Comparison of ENCODE assay signal across 25 cellular contexts in genomic region chr4:168483786-168484185, GRCh38. TPM values are rescaled to one million over a fixed set of nuclear protein-coding genes. Genes with fewer than 3 reads are reported as not detected.
DNase-seq lines count a peak whose midpoint lies in the region; ATAC-seq and TF ChIP-seq lines count a peak whose summit lies in the region.
"Had no signal": no experiment of that assay in that cellular context is flagged by ENCODE, and none has a peak within 500 bp of the region (broad histone marks: within the 10 kb centered on the region; RNA-seq: fewer than 3 reads in every experiment).

No MANE protein-coding gene starts in this region.

- no peaks in the 10 kb centered on the region for H3K9me3 ChIP-seq in DND-41 (ENCODE audit: insufficient read depth, low read length, severe bottlenecking)
- H3K9me3 ChIP-seq in MG63, result peaks cover under 1% of the 10 kb centered on the region; the same call in 1 of the 2 replicates
- no peaks in the 10 kb centered on the region for H3K9me3 ChIP-seq in naive thymus-derived CD4-positive, alpha-beta T cell (ENCODE audit: control insufficient read depth in 2 of 3, low read length in 3 of 3)
- no peaks in the 10 kb centered on the region for H3K9me3 ChIP-seq in gastroesophageal sphincter
- H3K9me3 ChIP-seq: colonic mucosa, gastrocnemius medialis, HAP-1, sigmoid colon, tibial artery had no signal

- intact Hi-C loops in naive thymus-derived CD4-positive, alpha-beta T cell (cut with micrococcal nuclease), result no loop called here

- H4K20me1 ChIP-seq in DND-41 (ENCODE audit: insufficient read depth, low read length), result no peaks in the 10 kb centered on the region
- H4K20me1 ChIP-seq: BLaER1 had no signal

- ATAC-seq in DND-41 (ENCODE audit: insufficient read depth, low read depth) (no peak), gastroesophageal sphincter (no peak), GM19455 (IDR thresholded peaks at IDR 0.05; ENCODE audit: unreplicated experiment) (no peak)
- no peak for ATAC-seq in naive thymus-derived CD4-positive, alpha-beta T cell
- ATAC-seq: gastrocnemius medialis, left cardiac atrium had no signal

- peak overlapping the region in 2 of 10 donors; percentile 6 to 94 for H3K4me3 Mint-ChIP-seq in naive thymus-derived CD4-positive, alpha-beta T cell
- H3K4me3 Mint-ChIP-seq: activated CD4-positive, alpha-beta T cell treated with anti-CD3 and anti-CD28 coated beads, Interleukin-2, amount 10 ng/mL, durations not matched to agents 24 days and 14 days; activated naive CD4-positive, alpha-beta T cell treated with anti-CD3 and anti-CD28 coated beads for 36 hours; nephron had no signal

- peaks cover 0 to 3% (median 0%) of the 10 kb centered on the region in 11 donors for H3K9me3 Mint-ChIP-seq in naive thymus-derived CD4-positive, alpha-beta T cell
- H3K9me3 Mint-ChIP-seq: activated naive CD4-positive, alpha-beta T cell treated with anti-CD3 and anti-CD28 coated beads for 36 hours had no signal

- H3K36me3 ChIP-seq in DND-41 (ENCODE audit: insufficient read depth, low read length), result no peaks in the 10 kb centered on the region
- H3K36me3 ChIP-seq in MG63, result peaks cover under 1% of the 10 kb centered on the region; the same call in 1 of the 2 replicates
- peaks cover 0 to 6% (median 0%) of the 10 kb centered on the region in 3 experiments for H3K36me3 ChIP-seq in naive thymus-derived CD4-positive, alpha-beta T cell (ENCODE audit: control insufficient read depth in 2 of 3, insufficient read depth in 3 of 3, low read length in 3 of 3)
- no peaks in the 10 kb centered on the region for H3K36me3 ChIP-seq in gastroesophageal sphincter
- H3K36me3 ChIP-seq: BLaER1, colonic mucosa, gastrocnemius medialis, HAP-1, sigmoid colon, tibial artery had no signal

- no peaks in the 10 kb centered on the region for H3K27me3 ChIP-seq in DND-41 (ENCODE audit: insufficient read depth, low read length, poor library complexity)
- H3K27me3 ChIP-seq in MG63, result no peaks in the 10 kb centered on the region
- no peaks in the 10 kb centered on the region for H3K27me3 ChIP-seq in naive thymus-derived CD4-positive, alpha-beta T cell (ENCODE audit: control insufficient read depth in 2 of 2, insufficient read depth in 2 of 2, low read length in 2 of 2)
- H3K27me3 ChIP-seq in gastroesophageal sphincter, result no peaks in the 10 kb centered on the region
- H3K27me3 ChIP-seq: BLaER1, colonic mucosa, gastrocnemius medialis, sigmoid colon, tibial artery had no signal

- H3K27ac Mint-ChIP-seq in naive thymus-derived CD4-positive, alpha-beta T cell, result peak overlapping the region in 8 of 9 donors; percentile 28 to 100 (median 98)
- H3K27ac Mint-ChIP-seq: activated CD4-positive, alpha-beta T cell treated with anti-CD3 and anti-CD28 coated beads, Interleukin-2, amount 10 ng/mL, durations not matched to agents 24 days and 14 days had no signal

- H3K27ac ChIP-seq in DND-41 (ENCODE audit: low read length) (peak overlapping the region; percentile 90), caudate nucleus (ENCODE audit: low read depth, low read length) (no peak overlapping the region), gastroesophageal sphincter (no peak overlapping the region)
- no peak overlapping the region for H3K27ac ChIP-seq in naive thymus-derived CD4-positive, alpha-beta T cell (ENCODE audit: low read depth, low read length)
- H3K27ac ChIP-seq: BLaER1, colonic mucosa, HL-60, sigmoid colon, tibial artery had no signal

- H3K4me1 ChIP-seq in DND-41 (ENCODE audit: insufficient read depth, low read length) (peaks cover 44% of the 10 kb centered on the region), gastroesophageal sphincter (peaks cover 0 to 23% (median 4%) of the 10 kb centered on the region in 3 donors)
- peaks cover 14 to 32% of the 10 kb centered on the region in 2 donors for H3K4me1 ChIP-seq in naive thymus-derived CD4-positive, alpha-beta T cell (ENCODE audit: control insufficient read depth in 2 of 2, insufficient read depth in 2 of 2, low read length in 2 of 2)
- H3K4me1 ChIP-seq: colonic mucosa had no signal

- H3K9ac ChIP-seq in DND-41 (ENCODE audit: low read depth, low read length), result no peak overlapping the region
- H3K9ac ChIP-seq: BLaER1 had no signal

- H3K4me3 ChIP-seq in DND-41 (ENCODE audit: low read depth in 1 of 2, low read length in 2 of 2), result no peak overlapping the region
- no peak overlapping the region for H3K4me3 ChIP-seq in MG63
- H3K4me3 ChIP-seq in choroid plexus epithelial cell (ENCODE audit: low read depth, low read length), result no peak overlapping the region
- no peak overlapping the region for H3K4me3 ChIP-seq in naive thymus-derived CD4-positive, alpha-beta T cell (ENCODE audit: low read length)
- no peak overlapping the region for H3K4me3 ChIP-seq in gastroesophageal sphincter
- H3K4me3 ChIP-seq: BLaER1, colonic mucosa, gastrocnemius medialis, HAP-1, sigmoid colon, tibial artery had no signal

- no peak overlapping the region for H2AFZ ChIP-seq in DND-41 (ENCODE audit: low read depth, low read length)

- TF ChIP-seq CTCF in DND-41 (IDR thresholded peaks at IDR 0.05; ENCODE audit: borderline replicate concordance, extremely low read depth, low read length, poor library complexity, severe bottlenecking) (no peak), choroid plexus epithelial cell (conservative IDR thresholded peaks at IDR 0.05; ENCODE audit: low read depth, low read length) (no peak), gastroesophageal sphincter (IDR thresholded peaks at IDR 0.05) (no peak)

- POLR2A ChIA-PET in naive thymus-derived CD4-positive, alpha-beta T cell (lab: Charles Lee), result interaction anchor here (1.3 kb wide), 1 partner anchor 26 kb away, joined by 3 read pairs; no protein-coding TSS in a partner anchor

- 0 out of 2 replicates have a peak overlapping the region, but pooled peaks have one; percentile 46 for H3K4me2 ChIP-seq in DND-41 (ENCODE audit: insufficient read depth, low read length)
- H3K4me2 ChIP-seq: BLaER1 had no signal

- DNase-seq in DND-41 (no peak), MG63 (peak; percentile 3), choroid plexus epithelial cell (ENCODE audit: low read depth) (peak; percentile 27), caudate nucleus (lab: John Stamatoyannopoulos, UW) (no peak), cerebellar nuclear complex (lab: John Stamatoyannopoulos, UW) (no peak)
- no peak for DNase-seq in naive thymus-derived CD4-positive, alpha-beta T cell
- DNase-seq: activated CD4-positive, alpha-beta T cell treated with anti-CD3 and anti-CD28 coated beads, Interleukin-2, amount 10 ng/mL, durations not matched to agents 24 days and 14 days; activated naive CD4-positive, alpha-beta T cell treated with anti-CD3 and anti-CD28 coated beads for 36 hours; activated T-cell treated with anti-CD3 and anti-CD28 coated beads for 4 hours; colonic mucosa; gastrocnemius medialis; left cardiac atrium; MV-4-11; NCI-H2029 treated with DMSO at 0.1 percent for 48 hours; NCI-H524 treated with DMSO at 0.1 percent for 48 hours; posterior cingulate gyrus; sigmoid colon; stimulated activated naive CD4-positive, alpha-beta T cell treated with Interleukin-2 at 50 U/mL for 16 hours; tibial artery had no signal

- TF ChIP-seq EP300 in gastroesophageal sphincter (IDR thresholded peaks at IDR 0.05), result no peak

- peaks cover 27 to 56% (median 51%) of the 10 kb centered on the region in 7 donors for H3K4me1 Mint-ChIP-seq in naive thymus-derived CD4-positive, alpha-beta T cell

- peaks cover 11% of the 10 kb centered on the region for H3K79me2 ChIP-seq in DND-41 (ENCODE audit: insufficient read depth, low read length)

- TF ChIP-seq POLR2A in gastroesophageal sphincter (IDR thresholded peaks at IDR 0.05), result no peak

- 89 to 100% methylated on average over 2 of the region's 7 CpGs for whole genome bisulfite sequencing in gastroesophageal sphincter (ENCODE audit: low coverage in 1 of 2), 2 donors

- CTCF ChIA-PET in naive thymus-derived CD4-positive, alpha-beta T cell (lab: Charles Lee), result no interaction called here

- H3K36me3 Mint-ChIP-seq in naive thymus-derived CD4-positive, alpha-beta T cell, result peaks cover 0 to 17% (median 2%) of the 10 kb centered on the region in 5 donors

- no peaks in the 10 kb centered on the region for H3K27me3 Mint-ChIP-seq in naive thymus-derived CD4-positive, alpha-beta T cell
- H3K27me3 Mint-ChIP-seq: activated CD4-positive, alpha-beta T cell treated with anti-CD3 and anti-CD28 coated beads, Interleukin-2, amount 10 ng/mL, durations not matched to agents 24 days and 14 days had no signal

RNA-seq across cellular contexts. Expression of gene DDX60L, which starts 3.5 kb away (rescaled TPM):
- total RNA-seq in MG63 (2014; rRNA removed; shearing (Covaris generic); ENCODE audit: low replicate concordance), result 7.6 and 8.1 TPM in 2 replicates
- 10 to 100 TPM; 48.5 to 57.8 (median 54.1) TPM for total RNA-seq in naive thymus-derived CD4-positive, alpha-beta T cell
- 10 to 100 TPM; 21.7 to 23.0 TPM for polyA plus RNA-seq in naive thymus-derived CD4-positive, alpha-beta T cell
- total RNA-seq in gastroesophageal sphincter, result 10 to 100 TPM in 2 of 4 donors, 1 to 10 TPM in 2; 6.2 to 16.2 (median 9.0) TPM

RNA-seq across cellular contexts. Expression of gene PALLD, which starts 13.1 kb away (rescaled TPM):
- total RNA-seq in MG63 (2014; rRNA removed; shearing (Covaris generic); ENCODE audit: low replicate concordance), result 40.2 and 46.8 TPM in 2 replicates
- total RNA-seq in naive thymus-derived CD4-positive, alpha-beta T cell, result 10 to 100 TPM in 1 of 5 experiments, 1 to 10 TPM in 1, under 1 TPM in 3; 0.70 to 11.9 (median 0.88) TPM
- under 1 TPM; 0.51 to 0.63 TPM for polyA plus RNA-seq in naive thymus-derived CD4-positive, alpha-beta T cell
- total RNA-seq in gastroesophageal sphincter, result 1,000 to 10,000 TPM; 1,036 to 2,270 (median 2,202) TPM

Comparison
In these comparisons a context has a peak if more than half of its experiments do, and no peak if none do; other contexts are left out.
1. DNase-seq: peak in MG63 (single experiment) and choroid plexus epithelial cell (single experiment); none in DND-41 (single experiment), naive thymus-derived CD4-positive, alpha-beta T cell (0 of 9), caudate nucleus (0 of 61) and cerebellar nuclear complex (0 of 2).
2. RNA of gene PALLD, which starts 13.1 kb away (total RNA-seq): 1,036 to 2,270 TPM in gastroesophageal sphincter; 40.2 to 46.8 TPM in MG63 and 0.70 to 11.9 TPM in naive thymus-derived CD4-positive, alpha-beta T cell; every median in the first group is over 10 times any median in the second.